13 cellular contexts compared by ENCODE assay signal in the genomic region with DNA sequence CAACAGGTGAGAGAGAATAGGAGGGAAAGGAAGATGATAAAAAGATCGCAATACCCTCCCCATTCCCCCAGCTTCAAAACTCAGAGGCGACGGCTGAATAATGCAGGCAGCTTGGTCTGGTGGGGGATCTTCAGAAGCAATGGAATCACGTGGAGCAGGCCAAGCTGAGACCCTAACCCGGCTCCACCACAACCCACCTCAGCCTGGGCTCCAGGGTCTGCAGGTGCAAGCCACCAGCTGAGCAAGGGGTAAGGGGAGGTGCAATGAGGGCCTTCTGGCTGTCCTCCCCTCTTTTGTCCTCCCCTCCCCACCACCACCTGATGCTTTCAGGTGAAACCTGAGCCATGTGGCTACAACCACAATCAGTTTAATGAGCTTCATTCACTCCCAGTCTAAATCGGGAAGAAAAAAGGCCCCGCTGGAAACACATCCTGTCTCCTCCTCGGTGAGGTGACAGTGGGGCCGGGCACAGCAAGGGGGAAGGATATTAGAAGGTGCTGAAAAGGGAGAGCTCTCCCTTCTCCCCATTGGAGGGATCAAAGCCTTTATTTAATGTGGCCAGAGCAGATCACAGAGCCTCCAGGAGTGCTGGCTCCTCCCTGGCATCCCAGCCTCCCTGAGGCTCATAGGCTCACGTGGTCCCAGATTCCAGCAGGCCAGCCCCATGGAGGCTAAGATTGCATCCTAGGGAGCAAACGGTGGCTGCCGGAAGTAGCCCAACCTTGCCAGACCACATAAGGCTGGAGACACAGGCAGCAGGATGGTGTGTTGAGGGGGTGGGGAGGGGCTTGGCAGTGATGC.
DNase-seq lines count a peak whose midpoint lies in the region; TF ChIP-seq lines count a peak whose summit lies in the region.
"Had no signal": no experiment of that assay in that cellular context is flagged by ENCODE, and none has a peak within 500 bp of the region (broad histone marks: within the 10 kb centered on the region; RNA-seq: fewer than 3 reads in every experiment).

No MANE protein-coding gene starts in this region.

- H3K9me3 Mint-ChIP-seq in nephron progenitor cell, result no peaks in the 10 kb centered on the region
- H3K9me3 Mint-ChIP-seq: activated B cell treated with CpG ODN at 0.5 μM for 24 hours had no signal

- H3K36me3 ChIP-seq in NT2/D1 (ENCODE audit: insufficient read depth, insufficient read length, low read length) (no peaks in the 10 kb centered on the region), BE2C (no peaks in the 10 kb centered on the region)

- H3K4me1 ChIP-seq in NT2/D1 (ENCODE audit: insufficient read depth, insufficient read length) (peaks cover 16% of the 10 kb centered on the region), BE2C (peaks cover 37% of the 10 kb centered on the region)
- H3K4me1 ChIP-seq: parathyroid adenoma had no signal

- DNase-seq in DMS79 treated with DMSO at 0.1 percent for 48 hours (lab: John Stamatoyannopoulos, UW) (peak; percentile 13), DMS79 (lab: John Stamatoyannopoulos, UW) (no peak), NCI-H146 (lab: John Stamatoyannopoulos, UW) (peak; percentile 98), NT2/D1 (ENCODE audit: low read depth, low spot score) (no peak), nephron progenitor cell (peak; percentile 37), BE2C (no peak), SHP77 treated with DMSO at 0.1 percent for 48 hours (lab: John Stamatoyannopoulos, UW) (no peak)
- DNase-seq in NK-92 treated with Interleukin-12 subunit alpha and Interleukin-12 subunit beta, amount 100 ng/mL, for 24 hours (lab: John Stamatoyannopoulos, UW), result no peak
- DNase-seq: 8988T, activated B cell treated with CpG ODN at 0.5 μM for 24 hours, hypothalamus, SIG-M5 had no signal

- TF ChIP-seq CTCF in nephron progenitor cell (IDR thresholded peaks at IDR 0.05), result no peak
- no peak for TF ChIP-seq CTCF in BE2C (IDR thresholded peaks at IDR 0.05; ENCODE audit: low read depth, low read length)

- H3K4me3 ChIP-seq in NT2/D1 (ENCODE audit: insufficient read length, low read depth), result no peak overlapping the region
- H3K4me3 ChIP-seq in BE2C (ENCODE audit: low read depth, low read length), result no peak overlapping the region

- H3K4me3 Mint-ChIP-seq in nephron progenitor cell, result peak overlapping the region; percentile 15
- H3K4me3 Mint-ChIP-seq: activated B cell treated with CpG ODN at 0.5 μM for 24 hours had no signal

- peaks cover 15% of the 10 kb centered on the region for H3K27me3 Mint-ChIP-seq in nephron progenitor cell (ENCODE audit: low read depth, poor library complexity)

- H3K4me1 Mint-ChIP-seq in nephron progenitor cell, result peaks cover 74% of the 10 kb centered on the region
- H3K4me1 Mint-ChIP-seq: activated B cell treated with CpG ODN at 0.5 μM for 24 hours had no signal

- no peaks in the 10 kb centered on the region for H3K9me3 ChIP-seq in NT2/D1 (ENCODE audit: insufficient read depth, low read length)
- no peaks in the 10 kb centered on the region for H3K9me3 ChIP-seq in BE2C

- no peaks in the 10 kb centered on the region for H3K27me3 ChIP-seq in NT2/D1 (ENCODE audit: insufficient read depth, insufficient read length)
- H3K27me3 ChIP-seq in BE2C, result no peaks in the 10 kb centered on the region

- H3K27ac Mint-ChIP-seq in nephron progenitor cell, result no peak overlapping the region
- H3K27ac Mint-ChIP-seq: activated B cell treated with CpG ODN at 0.5 μM for 24 hours had no signal

- H3K36me3 Mint-ChIP-seq in nephron progenitor cell (ENCODE audit: low read depth), result no peaks in the 10 kb centered on the region

- H3K9ac ChIP-seq in NT2/D1 (ENCODE audit: insufficient read length, low read depth), result peak overlapping the region; percentile 53
- H3K9ac ChIP-seq: parathyroid adenoma had no signal

Comparison
In these comparisons a context has a peak if more than half of its experiments do, and no peak if none do; other contexts are left out.
1. DNase-seq: peak in DMS79 treated with DMSO at 0.1 percent for 48 hours (single experiment), NCI-H146 (single experiment) and nephron progenitor cell (single experiment); none in DMS79 (single experiment), NT2/D1 (single experiment), BE2C (single experiment), NK-92 treated with Interleukin-12 subunit alpha and Interleukin-12 subunit beta, amount 100 ng/mL, for 24 hours (single experiment) and SHP77 treated with DMSO at 0.1 percent for 48 hours (single experiment).